In the genomic region with DNA sequence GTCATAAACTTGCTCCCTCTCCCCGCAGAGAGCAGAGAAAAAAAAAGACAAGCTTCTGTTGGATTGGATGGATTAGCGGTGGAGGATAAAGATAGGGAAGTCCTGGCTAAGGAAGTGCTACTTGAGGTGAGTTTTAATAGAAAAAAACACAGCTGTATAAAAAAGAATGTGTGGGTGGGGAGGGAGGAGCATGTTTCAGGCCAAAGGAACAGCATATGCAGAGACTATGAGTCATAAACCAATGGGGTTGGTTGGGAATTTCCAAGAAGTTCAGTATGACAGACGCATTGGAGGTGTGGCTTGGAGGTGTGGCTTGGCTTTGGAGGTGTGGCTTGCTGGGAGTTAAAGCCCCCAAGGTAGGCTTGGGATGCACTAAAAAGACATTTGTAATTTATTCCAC, we compare ENCODE assay signal across 8 cellular contexts.
A peak's percentile ranks its signal among the peaks of the same experiment; 100 is the strongest.
DNase-seq lines count a peak whose midpoint lies in the region; ATAC-seq and TF ChIP-seq lines count a peak whose summit lies in the region.

No MANE protein-coding gene starts in this region.

- intact Hi-C loops in spleen (cut with DNase I; ENCODE audit: low total_unique reads) = no loop called here

- peak; percentile 7 for DNase-seq in H7
- peak; percentile 44 for DNase-seq in MG63
- no peak for DNase-seq in activated naive CD8-positive, alpha-beta T cell treated with anti-CD3 and anti-CD28 coated beads, Interleukin-2, amount 10 ng/mL, durations not matched to agents 7 days and 5 days
- no peak for DNase-seq in smooth muscle cell (lab: John Stamatoyannopoulos, UW; ENCODE audit: unreplicated experiment)
- DNase-seq in cortex of kidney (lab: John Stamatoyannopoulos, UW) = no peak
- no peak for DNase-seq in right atrium auricular region (ENCODE audit: low spot score)
- DNase-seq in spleen = no peak

- no peak overlapping the region for H3K4me3 Mint-ChIP-seq in activated naive CD8-positive, alpha-beta T cell treated with anti-CD3 and anti-CD28 coated beads, Interleukin-2, amount 10 ng/mL, durations not matched to agents 7 days and 5 days

- TF ChIP-seq CTCF in smooth muscle cell (IDR thresholded peaks at IDR 0.05; ENCODE audit: borderline replicate concordance, insufficient read depth, poor library complexity, severe bottlenecking) = no peak
- no peak for TF ChIP-seq CTCF in right atrium auricular region (IDR thresholded peaks at IDR 0.05)
- no peak for TF ChIP-seq CTCF in spleen (IDR thresholded peaks at IDR 0.05 in 8 of 11, conservative IDR thresholded peaks at IDR 0.05 in 3 of 11)

- 21% methylated on average over 3 of the region's 3 CpGs for WGBS in smooth muscle cell (ENCODE audit: low lambda C conversion rate)
- WGBS in spleen, 5 donors = 61 to 74% (median 67%) methylated on average over 3 of the region's 3 CpGs

- peaks cover 3% of the 10 kb centered on the region for H3K27me3 Mint-ChIP-seq in activated naive CD8-positive, alpha-beta T cell treated with anti-CD3 and anti-CD28 coated beads, Interleukin-2, amount 10 ng/mL, durations not matched to agents 7 days and 5 days

- ATAC-seq in GM18498 (IDR thresholded peaks at IDR 0.05; ENCODE audit: unreplicated experiment) = peak; percentile 91
- peak; percentile 45 for ATAC-seq in activated naive CD8-positive, alpha-beta T cell treated with anti-CD3 and anti-CD28 coated beads, Interleukin-2, amount 10 ng/mL, durations not matched to agents 7 days and 5 days (ENCODE audit: low read depth)

- H3K27ac ChIP-seq in smooth muscle cell (ENCODE audit: low read depth) (peak overlapping the region; percentile 90), right atrium auricular region (no peak overlapping the region), spleen (no peak overlapping the region)

- H3K27me3 ChIP-seq in H7 (ENCODE audit: control insufficient read depth, insufficient read depth, low read length) (no peaks in the 10 kb centered on the region), MG63 (no peaks in the 10 kb centered on the region), smooth muscle cell (ENCODE audit: low read depth) (no peaks in the 10 kb centered on the region), right atrium auricular region (no peaks in the 10 kb centered on the region), spleen (replicated peaks in 1 of 7) (no peaks in the 10 kb centered on the region)

- H3F3A ChIP-seq in smooth muscle cell (ENCODE audit: low read depth) = peaks cover 6% of the 10 kb centered on the region

- H3K36me3 ChIP-seq in H7 (replicated peaks; ENCODE audit: control insufficient read depth, insufficient read depth, low read length) (no peaks in the 10 kb centered on the region), MG63 (no peaks in the 10 kb centered on the region), smooth muscle cell (ENCODE audit: low read depth) (no peaks in the 10 kb centered on the region), right atrium auricular region (no peaks in the 10 kb centered on the region), spleen (no peaks in the 10 kb centered on the region)

- peaks cover 3% of the 10 kb centered on the region for H3K4me1 Mint-ChIP-seq in activated naive CD8-positive, alpha-beta T cell treated with anti-CD3 and anti-CD28 coated beads, Interleukin-2, amount 10 ng/mL, durations not matched to agents 7 days and 5 days

- TF ChIP-seq POLR2A in spleen (IDR thresholded peaks at IDR 0.05) = no peak

- H2AFZ ChIP-seq in smooth muscle cell (ENCODE audit: low read depth) = no peak overlapping the region

- H3K9me3 Mint-ChIP-seq in activated naive CD8-positive, alpha-beta T cell treated with anti-CD3 and anti-CD28 coated beads, Interleukin-2, amount 10 ng/mL, durations not matched to agents 7 days and 5 days = no peaks in the 10 kb centered on the region

- H3K4me3 ChIP-seq in H7 (ENCODE audit: insufficient read depth, low read depth, low read length) = no peak overlapping the region
- no peak overlapping the region for H3K4me3 ChIP-seq in MG63
- no peak overlapping the region for H3K4me3 ChIP-seq in smooth muscle cell
- H3K4me3 ChIP-seq in right atrium auricular region = no peak overlapping the region
- H3K4me3 ChIP-seq in spleen = no peak overlapping the region

- peak overlapping the region; percentile 58 for H3K9ac ChIP-seq in smooth muscle cell (ENCODE audit: low read depth)

- H3K9me3 ChIP-seq in MG63 = no peaks in the 10 kb centered on the region
- H3K9me3 ChIP-seq in smooth muscle cell (replicated peaks; ENCODE audit: low read depth) = no peaks in the 10 kb centered on the region
- no peaks in the 10 kb centered on the region for H3K9me3 ChIP-seq in right atrium auricular region
- H3K9me3 ChIP-seq in spleen = no peaks in the 10 kb centered on the region

- H3K4me2 ChIP-seq in smooth muscle cell = peak overlapping the region; percentile 65

- no peaks in the 10 kb centered on the region for H3K36me3 Mint-ChIP-seq in activated naive CD8-positive, alpha-beta T cell treated with anti-CD3 and anti-CD28 coated beads, Interleukin-2, amount 10 ng/mL, durations not matched to agents 7 days and 5 days

- H3K79me2 ChIP-seq in smooth muscle cell (ENCODE audit: low read depth) = no peaks in the 10 kb centered on the region

- H3K27ac Mint-ChIP-seq in activated naive CD8-positive, alpha-beta T cell treated with anti-CD3 and anti-CD28 coated beads, Interleukin-2, amount 10 ng/mL, durations not matched to agents 7 days and 5 days = no peak overlapping the region

- H3K4me1 ChIP-seq in smooth muscle cell (ENCODE audit: low read depth) = peaks cover 8% of the 10 kb centered on the region
- no peaks in the 10 kb centered on the region for H3K4me1 ChIP-seq in right atrium auricular region
- H3K4me1 ChIP-seq in spleen = no peaks in the 10 kb centered on the region

- POLR2A ChIA-PET in activated naive CD8-positive, alpha-beta T cell treated with anti-CD3 and anti-CD28 coated beads, Interleukin-2, amount 10 ng/mL, durations not matched to agents 7 days and 5 days (lab: Charles Lee) = no interaction called here

- H4K20me1 ChIP-seq in smooth muscle cell (ENCODE audit: low read depth) = no peaks in the 10 kb centered on the region

Comparison
In these comparisons a context has a peak if more than half of its experiments do, and no peak if none do; other contexts are left out.
1. DNase-seq: peak in H7 (single experiment) and MG63 (single experiment); none in activated naive CD8-positive, alpha-beta T cell treated with anti-CD3 and anti-CD28 coated beads, Interleukin-2, amount 10 ng/mL, durations not matched to agents 7 days and 5 days (single experiment), smooth muscle cell (single experiment), cortex of kidney (single experiment), right atrium auricular region (single experiment) and spleen (single experiment).